23 cellular contexts compared by ENCODE assay signal in genomic region chr2:53672881-53673522, GRCh38.
DNase-seq lines count a peak whose midpoint lies in the region; ATAC-seq and TF ChIP-seq lines count a peak whose summit lies in the region.
"Had no signal": no experiment of that assay in that cellular context is flagged by ENCODE, and none has a peak within 500 bp of the region (broad histone marks: within the 10 kb centered on the region; RNA-seq: fewer than 3 reads in every experiment).

No MANE protein-coding gene starts in this region.

- H3K9me3 Mint-ChIP-seq in CD8-positive, alpha-beta T cell = peaks cover 4% of the 10 kb centered on the region
- H3K9me3 Mint-ChIP-seq: activated T-helper 2 cell treated with anti-CD3 and anti-CD28 coated beads, Interferon-gamma antibody, Interleukin-2, Interleukin-4, amounts not matched to agents 10 μg/mL and 5 μg/mL and 100 μg/mL, durations not matched to agents 14 hours and 24 hours and 36 hours had no signal

- POLR2A ChIA-PET in CD8-positive, alpha-beta T cell (lab: Charles Lee) = no interaction called here

- no peak overlapping the region for H3K27ac ChIP-seq in CD8-positive, alpha-beta T cell (ENCODE audit: low read depth, low read length)
- peak overlapping the region; percentile 6; the same call in 1 of the 2 replicates for H3K27ac ChIP-seq in MM.1S (ENCODE audit: low read length)
- H3K27ac ChIP-seq in psoas muscle = no peak overlapping the region
- H3K27ac ChIP-seq: BLaER1, right lobe of liver, tibial artery had no signal

- no peak for ATAC-seq in CD8-positive, alpha-beta T cell
- ATAC-seq in psoas muscle (no peak), GM19467 (IDR thresholded peaks at IDR 0.05; ENCODE audit: unreplicated experiment) (no peak), GM18519 (IDR thresholded peaks at IDR 0.05; ENCODE audit: low FRiP score, unreplicated experiment) (no peak)
- ATAC-seq: activated CD4-positive, alpha-beta T cell treated with anti-CD3 and anti-CD28 coated beads for 36 hours; left ventricle myocardium superior; right lobe of liver had no signal

- CTCF ChIA-PET in CD8-positive, alpha-beta T cell (lab: Charles Lee) = interaction anchor here (0.5 to 1.1 kb wide), 3 partner anchors 11 to 58 kb away, joined by 3 read pairs; no protein-coding TSS in a partner anchor

- TF ChIP-seq CTCF in CD8-positive, alpha-beta T cell (IDR thresholded peaks at IDR 0.05) = no peak
- TF ChIP-seq CTCF in MM.1S (IDR thresholded peaks at IDR 0.05; ENCODE audit: low read length) (no peak), psoas muscle (IDR thresholded peaks at IDR 0.05) (no peak)

- no peak overlapping the region for H3K4me3 ChIP-seq in CD8-positive, alpha-beta T cell (ENCODE audit: low read depth, low read length)
- no peak overlapping the region for H3K4me3 ChIP-seq in MM.1S (ENCODE audit: low read length)
- H3K4me3 ChIP-seq in psoas muscle = no peak overlapping the region
- H3K4me3 ChIP-seq: BLaER1, right lobe of liver, tibial artery had no signal

- H3K79me2 ChIP-seq in MM.1S (ENCODE audit: low read length) = no peaks in the 10 kb centered on the region

- H3K27me3 ChIP-seq in CD8-positive, alpha-beta T cell (ENCODE audit: insufficient read depth, low read length) = no peaks in the 10 kb centered on the region
- H3K27me3 ChIP-seq in MM.1S (replicated peaks; ENCODE audit: insufficient read depth, low read length) = no peaks in the 10 kb centered on the region
- no peaks in the 10 kb centered on the region for H3K27me3 ChIP-seq in psoas muscle (ENCODE audit: insufficient read depth in 3 of 3, low read length in 2 of 3)
- H3K27me3 ChIP-seq: BLaER1, dorsolateral prefrontal cortex, right lobe of liver, tibial artery had no signal

- H4K20me1 ChIP-seq in MM.1S (ENCODE audit: insufficient read depth, low read length) = no peaks in the 10 kb centered on the region
- H4K20me1 ChIP-seq: BLaER1 had no signal

- no peaks in the 10 kb centered on the region for H3K9me2 ChIP-seq in MM.1S (replicated peaks; ENCODE audit: insufficient read depth, low read length)

- no peaks in the 10 kb centered on the region for H3F3A ChIP-seq in MM.1S (ENCODE audit: insufficient read depth, low read length)

- no peaks in the 10 kb centered on the region for H3K9me3 ChIP-seq in CD8-positive, alpha-beta T cell (ENCODE audit: low read length)
- no peaks in the 10 kb centered on the region for H3K9me3 ChIP-seq in MM.1S (replicated peaks; ENCODE audit: insufficient read depth, low read length)
- no peaks in the 10 kb centered on the region for H3K9me3 ChIP-seq in psoas muscle
- H3K9me3 ChIP-seq: right lobe of liver, tibial artery had no signal

- no peaks in the 10 kb centered on the region for H3K36me3 ChIP-seq in CD8-positive, alpha-beta T cell (ENCODE audit: insufficient read depth, low read length)
- H3K36me3 ChIP-seq in MM.1S (replicated peaks; ENCODE audit: insufficient read depth, low read length) (no peaks in the 10 kb centered on the region), psoas muscle (ENCODE audit: insufficient read depth in 1 of 2, low read depth in 1 of 2) (peaks cover 0 to 5% of the 10 kb centered on the region in 2 donors)
- H3K36me3 ChIP-seq: right lobe of liver had no signal

- H3K36me3 Mint-ChIP-seq in CD8-positive, alpha-beta T cell = peaks cover 30% of the 10 kb centered on the region

- no peaks in the 10 kb centered on the region for H3K27me3 Mint-ChIP-seq in CD8-positive, alpha-beta T cell (ENCODE audit: low read depth)
- H3K27me3 Mint-ChIP-seq: activated CD4-positive, alpha-beta T cell treated with anti-CD3 and anti-CD28 coated beads for 36 hours had no signal

- H3K9ac ChIP-seq in MM.1S (ENCODE audit: low read length) = no peak overlapping the region
- H3K9ac ChIP-seq: BLaER1 had no signal

- no peak overlapping the region for H2AFZ ChIP-seq in MM.1S (ENCODE audit: low read length)

- H3K4me3 Mint-ChIP-seq in CD8-positive, alpha-beta T cell = no peak overlapping the region
- H3K4me3 Mint-ChIP-seq: activated CD4-positive, alpha-beta T cell treated with anti-CD3 and anti-CD28 coated beads for 36 hours had no signal

- peak overlapping the region; percentile 5 for H3K27ac Mint-ChIP-seq in CD8-positive, alpha-beta T cell
- H3K27ac Mint-ChIP-seq: activated CD4-positive, alpha-beta T cell treated with anti-CD3 and anti-CD28 coated beads for 36 hours; activated T-helper 2 cell treated with anti-CD3 and anti-CD28 coated beads, Interferon-gamma antibody, Interleukin-2, Interleukin-4, amounts not matched to agents 10 μg/mL and 5 μg/mL and 100 μg/mL, durations not matched to agents 14 hours and 24 hours and 36 hours had no signal

- H3K4me1 ChIP-seq in CD8-positive, alpha-beta T cell (ENCODE audit: insufficient read depth, low read length) = no peaks in the 10 kb centered on the region
- peaks cover 7% of the 10 kb centered on the region for H3K4me1 ChIP-seq in MM.1S (ENCODE audit: low read length)
- no peaks in the 10 kb centered on the region for H3K4me1 ChIP-seq in psoas muscle
- H3K4me1 ChIP-seq: BLaER1, right lobe of liver, tibial artery had no signal

- no peaks in the 10 kb centered on the region for H3K4me1 Mint-ChIP-seq in CD8-positive, alpha-beta T cell (ENCODE audit: low read depth)
- H3K4me1 Mint-ChIP-seq: activated CD4-positive, alpha-beta T cell treated with anti-CD3 and anti-CD28 coated beads for 36 hours had no signal

- DNase-seq in CD8-positive, alpha-beta T cell = no peak
- no peak for DNase-seq in MM.1S
- peak; percentile 24 for DNase-seq in fibroblast of gingiva (ENCODE audit: low read depth)
- peak; percentile 14 for DNase-seq in non-pigmented ciliary epithelial cell (ENCODE audit: low read depth)
- DNase-seq in psoas muscle = no peak
- no peak for DNase-seq in activated CD4-positive, alpha-beta T cell treated with anti-CD3 and anti-CD28 coated beads for 4 hours
- DNase-seq: activated CD4-positive, alpha-beta T cell treated with anti-CD3 and anti-CD28 coated beads for 36 hours; dorsolateral prefrontal cortex; GDM1; glutamatergic neuron; KG1; left ventricle myocardium superior; NCI-H1048; NCI-H2081; NCI-H510A; right lobe of liver; stimulated activated naive CD4-positive, alpha-beta T cell treated with Interleukin-2 at 50 U/mL for 16 hours; SW 1271; tibial artery had no signal

- peak overlapping the region; percentile 30; the same call in 1 of the 2 replicates for H3K4me2 ChIP-seq in MM.1S (ENCODE audit: low read depth, low read length)
- H3K4me2 ChIP-seq: BLaER1 had no signal

- intact Hi-C loops in CD8-positive, alpha-beta T cell (cut with DNase I, micrococcal nuclease) = no loop called here
- intact Hi-C loops in psoas muscle (cut with DNase I) = no loop called here

- 55 to 70% (median 61%) methylated on average over 2 of the region's 2 CpGs for WGBS in psoas muscle, 3 donors

Comparison
In these comparisons a context has a peak if more than half of its experiments do, and no peak if none do; other contexts are left out.
1. DNase-seq: peak in fibroblast of gingiva (single experiment) and non-pigmented ciliary epithelial cell (single experiment); none in CD8-positive, alpha-beta T cell (0 of 7), MM.1S (single experiment), psoas muscle (0 of 2) and activated CD4-positive, alpha-beta T cell treated with anti-CD3 and anti-CD28 coated beads for 4 hours (0 of 2).